1 cellular context compared by ENCODE assay signal in the genomic region with DNA sequence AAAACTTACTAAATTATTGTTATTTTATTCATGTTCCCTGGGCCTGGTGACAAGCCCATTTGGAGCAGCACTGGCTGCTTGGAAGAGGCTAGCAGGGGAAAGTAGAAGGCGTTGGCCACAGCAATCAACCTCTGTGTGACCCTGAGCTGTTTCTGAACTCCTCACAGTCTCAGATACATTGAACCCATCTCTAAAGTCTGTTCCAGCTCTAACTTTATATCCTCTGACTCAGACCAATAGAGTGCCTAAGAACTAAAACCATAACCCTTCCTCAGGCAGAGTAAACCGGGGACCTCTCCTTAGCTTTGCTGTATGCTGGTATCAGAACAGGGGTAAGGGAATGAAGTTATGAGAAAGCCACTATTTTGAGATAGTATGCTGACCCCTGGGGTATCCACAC.
TF ChIP-seq lines count a peak whose summit lies in the region.

No MANE protein-coding gene starts in this region.

TF ChIP-seq in GM12878, 131 proteins besides CTCF, POLR2A, EP300 and RAD21 (continued from another document):
- no peak for TF ChIP-seq SIN3A (IDR thresholded peaks at IDR 0.05; ENCODE audit: low read depth, low read length)
- TF ChIP-seq NFYA (IDR thresholded peaks at IDR 0.05; ENCODE audit: borderline replicate concordance, low read depth, low read length) = no peak
- TF ChIP-seq SP1 (IDR thresholded peaks at IDR 0.05; ENCODE audit: low read depth, low read length) = no peak
- TF ChIP-seq MTA2 (IDR thresholded peaks at IDR 0.05; ENCODE audit: low read depth) = 0 out of 2 replicates have a peak, but pooled peaks have one; percentile 26
- no peak for TF ChIP-seq TCF3 (IDR thresholded peaks at IDR 0.05; ENCODE audit: borderline replicate concordance, insufficient read depth, low read depth, low read length)
- peak; percentile 87 for TF ChIP-seq EED (IDR thresholded peaks at IDR 0.05; ENCODE audit: low read depth)
- no peak for TF ChIP-seq ZNF622 (IDR thresholded peaks at IDR 0.05)
- TF ChIP-seq, protein P1, sequence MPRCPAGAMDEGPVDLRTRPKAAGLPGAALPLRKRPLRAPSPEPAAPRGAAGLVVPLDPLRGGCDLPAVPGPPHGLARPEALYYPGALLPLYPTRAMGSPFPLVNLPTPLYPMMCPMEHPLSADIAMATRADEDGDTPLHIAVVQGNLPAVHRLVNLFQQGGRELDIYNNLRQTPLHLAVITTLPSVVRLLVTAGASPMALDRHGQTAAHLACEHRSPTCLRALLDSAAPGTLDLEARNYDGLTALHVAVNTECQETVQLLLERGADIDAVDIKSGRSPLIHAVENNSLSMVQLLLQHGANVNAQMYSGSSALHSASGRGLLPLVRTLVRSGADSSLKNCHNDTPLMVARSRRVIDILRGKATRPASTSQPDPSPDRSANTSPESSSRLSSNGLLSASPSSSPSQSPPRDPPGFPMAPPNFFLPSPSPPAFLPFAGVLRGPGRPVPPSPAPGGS (IDR thresholded peaks at IDR 0.05; ENCODE audit: borderline replicate concordance, insufficient read depth, low read depth, low read length, poor library complexity, severe bottlenecking) = peak; percentile 34
- TF ChIP-seq FOXM1 (IDR thresholded peaks at IDR 0.05; ENCODE audit: low read depth, low read length) = peak; percentile 79; the same call in 1 of the 2 replicates
- TF ChIP-seq RAD51 (IDR thresholded peaks at IDR 0.05) = no peak
- peak; percentile 71; the same call in 1 of the 2 replicates for TF ChIP-seq NR2F1 (conservative IDR thresholded peaks at IDR 0.05)
- TF ChIP-seq RUNX3 (IDR thresholded peaks at IDR 0.05; ENCODE audit: low read length) = peak; percentile 84
- TF ChIP-seq IKZF2 (IDR thresholded peaks at IDR 0.05) = peak in 1 of 2 experiments; percentile 19; a peak in 1 of 4 replicates
- TF ChIP-seq BCL11A (IDR thresholded peaks at IDR 0.05; ENCODE audit: low read depth, low read length) = no peak; the same call in 1 of the 2 replicates
- TF ChIP-seq SMC3 (IDR thresholded peaks at IDR 0.05; ENCODE audit: borderline replicate concordance, low read length) = 0 out of 2 replicates have a peak, but pooled peaks have one; percentile 2
- TF ChIP-seq, protein P2, sequence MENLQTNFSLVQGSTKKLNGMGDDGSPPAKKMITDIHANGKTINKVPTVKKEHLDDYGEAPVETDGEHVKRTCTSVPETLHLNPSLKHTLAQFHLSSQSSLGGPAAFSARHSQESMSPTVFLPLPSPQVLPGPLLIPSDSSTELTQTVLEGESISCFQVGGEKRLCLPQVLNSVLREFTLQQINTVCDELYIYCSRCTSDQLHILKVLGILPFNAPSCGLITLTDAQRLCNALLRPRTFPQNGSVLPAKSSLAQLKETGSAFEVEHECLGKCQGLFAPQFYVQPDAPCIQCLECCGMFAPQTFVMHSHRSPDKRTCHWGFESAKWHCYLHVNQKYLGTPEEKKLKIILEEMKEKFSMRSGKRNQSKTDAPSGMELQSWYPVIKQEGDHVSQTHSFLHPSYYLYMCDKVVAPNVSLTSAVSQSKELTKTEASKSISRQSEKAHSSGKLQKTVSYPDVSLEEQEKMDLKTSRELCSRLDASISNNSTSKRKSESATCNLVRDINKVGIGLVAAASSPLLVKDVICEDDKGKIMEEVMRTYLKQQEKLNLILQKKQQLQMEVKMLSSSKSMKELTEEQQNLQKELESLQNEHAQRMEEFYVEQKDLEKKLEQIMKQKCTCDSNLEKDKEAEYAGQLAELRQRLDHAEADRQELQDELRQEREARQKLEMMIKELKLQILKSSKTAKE (IDR thresholded peaks at IDR 0.05; ENCODE audit: low read depth, poor library complexity, severe bottlenecking) = peak; percentile 52
- peak; percentile 74; the same call in 1 of the 2 replicates for TF ChIP-seq TCF7 (IDR thresholded peaks at IDR 0.05; ENCODE audit: borderline replicate concordance)
- TF ChIP-seq, protein P3, sequence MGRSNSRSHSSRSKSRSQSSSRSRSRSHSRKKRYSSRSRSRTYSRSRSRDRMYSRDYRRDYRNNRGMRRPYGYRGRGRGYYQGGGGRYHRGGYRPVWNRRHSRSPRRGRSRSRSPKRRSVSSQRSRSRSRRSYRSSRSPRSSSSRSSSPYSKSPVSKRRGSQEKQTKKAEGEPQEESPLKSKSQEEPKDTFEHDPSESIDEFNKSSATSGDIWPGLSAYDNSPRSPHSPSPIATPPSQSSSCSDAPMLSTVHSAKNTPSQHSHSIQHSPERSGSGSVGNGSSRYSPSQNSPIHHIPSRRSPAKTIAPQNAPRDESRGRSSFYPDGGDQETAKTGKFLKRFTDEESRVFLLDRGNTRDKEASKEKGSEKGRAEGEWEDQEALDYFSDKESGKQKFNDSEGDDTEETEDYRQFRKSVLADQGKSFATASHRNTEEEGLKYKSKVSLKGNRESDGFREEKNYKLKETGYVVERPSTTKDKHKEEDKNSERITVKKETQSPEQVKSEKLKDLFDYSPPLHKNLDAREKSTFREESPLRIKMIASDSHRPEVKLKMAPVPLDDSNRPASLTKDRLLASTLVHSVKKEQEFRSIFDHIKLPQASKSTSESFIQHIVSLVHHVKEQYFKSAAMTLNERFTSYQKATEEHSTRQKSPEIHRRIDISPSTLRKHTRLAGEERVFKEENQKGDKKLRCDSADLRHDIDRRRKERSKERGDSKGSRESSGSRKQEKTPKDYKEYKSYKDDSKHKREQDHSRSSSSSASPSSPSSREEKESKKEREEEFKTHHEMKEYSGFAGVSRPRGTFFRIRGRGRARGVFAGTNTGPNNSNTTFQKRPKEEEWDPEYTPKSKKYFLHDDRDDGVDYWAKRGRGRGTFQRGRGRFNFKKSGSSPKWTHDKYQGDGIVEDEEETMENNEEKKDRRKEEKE (IDR thresholded peaks at IDR 0.05) = no peak
- TF ChIP-seq, protein P4, sequence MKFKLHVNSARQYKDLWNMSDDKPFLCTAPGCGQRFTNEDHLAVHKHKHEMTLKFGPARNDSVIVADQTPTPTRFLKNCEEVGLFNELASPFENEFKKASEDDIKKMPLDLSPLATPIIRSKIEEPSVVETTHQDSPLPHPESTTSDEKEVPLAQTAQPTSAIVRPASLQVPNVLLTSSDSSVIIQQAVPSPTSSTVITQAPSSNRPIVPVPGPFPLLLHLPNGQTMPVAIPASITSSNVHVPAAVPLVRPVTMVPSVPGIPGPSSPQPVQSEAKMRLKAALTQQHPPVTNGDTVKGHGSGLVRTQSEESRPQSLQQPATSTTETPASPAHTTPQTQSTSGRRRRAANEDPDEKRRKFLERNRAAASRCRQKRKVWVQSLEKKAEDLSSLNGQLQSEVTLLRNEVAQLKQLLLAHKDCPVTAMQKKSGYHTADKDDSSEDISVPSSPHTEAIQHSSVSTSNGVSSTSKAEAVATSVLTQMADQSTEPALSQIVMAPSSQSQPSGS (IDR thresholded peaks at IDR 0.05; ENCODE audit: low read length) = peak; percentile 73; the same call in 1 of the 2 replicates
- TF ChIP-seq ESRRA (IDR thresholded peaks at IDR 0.05; ENCODE audit: low read length) = peak; percentile 24; the same call in 1 of the 2 replicates
- TF ChIP-seq SRF (IDR thresholded peaks at IDR 0.05; ENCODE audit: low read depth in 2 of 2, low read length in 2 of 2) = no peak
- peak; percentile 42; the same call in 1 of the 2 replicates for TF ChIP-seq CREM (IDR thresholded peaks at IDR 0.05; ENCODE audit: low read depth)
- peak; percentile 89 for TF ChIP-seq JUNB (IDR thresholded peaks at IDR 0.05)
- peak; percentile 32; the same call in 1 of the 2 replicates for TF ChIP-seq IKZF1 (conservative IDR thresholded peaks at IDR 0.05)
- no peak for TF ChIP-seq SMAD1 (IDR thresholded peaks at IDR 0.05; ENCODE audit: low read depth, partially characterized antibody)
- peak; percentile 34; the same call in 1 of the 2 replicates for TF ChIP-seq GABPA (IDR thresholded peaks at IDR 0.05; ENCODE audit: low read depth)
- no peak for TF ChIP-seq NR2C2 (IDR thresholded peaks at IDR 0.05; ENCODE audit: borderline replicate concordance, control insufficient read depth, insufficient read length, low read depth)
- TF ChIP-seq MEF2A (IDR thresholded peaks at IDR 0.05; ENCODE audit: insufficient read depth, low read depth, low read length) = 0 out of 2 replicates have a peak, but pooled peaks have one; percentile 28
- no peak for TF ChIP-seq MEF2B (IDR thresholded peaks at IDR 0.05; ENCODE audit: partially characterized antibody, poor library complexity, severe bottlenecking)
- TF ChIP-seq, protein P5, sequence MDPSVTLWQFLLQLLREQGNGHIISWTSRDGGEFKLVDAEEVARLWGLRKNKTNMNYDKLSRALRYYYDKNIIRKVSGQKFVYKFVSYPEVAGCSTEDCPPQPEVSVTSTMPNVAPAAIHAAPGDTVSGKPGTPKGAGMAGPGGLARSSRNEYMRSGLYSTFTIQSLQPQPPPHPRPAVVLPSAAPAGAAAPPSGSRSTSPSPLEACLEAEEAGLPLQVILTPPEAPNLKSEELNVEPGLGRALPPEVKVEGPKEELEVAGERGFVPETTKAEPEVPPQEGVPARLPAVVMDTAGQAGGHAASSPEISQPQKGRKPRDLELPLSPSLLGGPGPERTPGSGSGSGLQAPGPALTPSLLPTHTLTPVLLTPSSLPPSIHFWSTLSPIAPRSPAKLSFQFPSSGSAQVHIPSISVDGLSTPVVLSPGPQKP (IDR thresholded peaks at IDR 0.05; ENCODE audit: low read depth, low read length) = no peak
- TF ChIP-seq, protein P6, sequence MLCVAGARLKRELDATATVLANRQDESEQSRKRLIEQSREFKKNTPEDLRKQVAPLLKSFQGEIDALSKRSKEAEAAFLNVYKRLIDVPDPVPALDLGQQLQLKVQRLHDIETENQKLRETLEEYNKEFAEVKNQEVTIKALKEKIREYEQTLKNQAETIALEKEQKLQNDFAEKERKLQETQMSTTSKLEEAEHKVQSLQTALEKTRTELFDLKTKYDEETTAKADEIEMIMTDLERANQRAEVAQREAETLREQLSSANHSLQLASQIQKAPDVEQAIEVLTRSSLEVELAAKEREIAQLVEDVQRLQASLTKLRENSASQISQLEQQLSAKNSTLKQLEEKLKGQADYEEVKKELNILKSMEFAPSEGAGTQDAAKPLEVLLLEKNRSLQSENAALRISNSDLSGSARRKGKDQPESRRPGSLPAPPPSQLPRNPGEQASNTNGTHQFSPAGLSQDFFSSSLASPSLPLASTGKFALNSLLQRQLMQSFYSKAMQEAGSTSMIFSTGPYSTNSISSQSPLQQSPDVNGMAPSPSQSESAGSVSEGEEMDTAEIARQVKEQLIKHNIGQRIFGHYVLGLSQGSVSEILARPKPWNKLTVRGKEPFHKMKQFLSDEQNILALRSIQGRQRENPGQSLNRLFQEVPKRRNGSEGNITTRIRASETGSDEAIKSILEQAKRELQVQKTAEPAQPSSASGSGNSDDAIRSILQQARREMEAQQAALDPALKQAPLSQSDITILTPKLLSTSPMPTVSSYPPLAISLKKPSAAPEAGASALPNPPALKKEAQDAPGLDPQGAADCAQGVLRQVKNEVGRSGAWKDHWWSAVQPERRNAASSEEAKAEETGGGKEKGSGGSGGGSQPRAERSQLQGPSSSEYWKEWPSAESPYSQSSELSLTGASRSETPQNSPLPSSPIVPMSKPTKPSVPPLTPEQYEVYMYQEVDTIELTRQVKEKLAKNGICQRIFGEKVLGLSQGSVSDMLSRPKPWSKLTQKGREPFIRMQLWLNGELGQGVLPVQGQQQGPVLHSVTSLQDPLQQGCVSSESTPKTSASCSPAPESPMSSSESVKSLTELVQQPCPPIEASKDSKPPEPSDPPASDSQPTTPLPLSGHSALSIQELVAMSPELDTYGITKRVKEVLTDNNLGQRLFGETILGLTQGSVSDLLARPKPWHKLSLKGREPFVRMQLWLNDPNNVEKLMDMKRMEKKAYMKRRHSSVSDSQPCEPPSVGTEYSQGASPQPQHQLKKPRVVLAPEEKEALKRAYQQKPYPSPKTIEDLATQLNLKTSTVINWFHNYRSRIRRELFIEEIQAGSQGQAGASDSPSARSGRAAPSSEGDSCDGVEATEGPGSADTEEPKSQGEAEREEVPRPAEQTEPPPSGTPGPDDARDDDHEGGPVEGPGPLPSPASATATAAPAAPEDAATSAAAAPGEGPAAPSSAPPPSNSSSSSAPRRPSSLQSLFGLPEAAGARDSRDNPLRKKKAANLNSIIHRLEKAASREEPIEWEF (IDR thresholded peaks at IDR 0.05; ENCODE audit: insufficient replicate concordance, low read depth, low read length) = no peak
- TF ChIP-seq, protein P7, sequence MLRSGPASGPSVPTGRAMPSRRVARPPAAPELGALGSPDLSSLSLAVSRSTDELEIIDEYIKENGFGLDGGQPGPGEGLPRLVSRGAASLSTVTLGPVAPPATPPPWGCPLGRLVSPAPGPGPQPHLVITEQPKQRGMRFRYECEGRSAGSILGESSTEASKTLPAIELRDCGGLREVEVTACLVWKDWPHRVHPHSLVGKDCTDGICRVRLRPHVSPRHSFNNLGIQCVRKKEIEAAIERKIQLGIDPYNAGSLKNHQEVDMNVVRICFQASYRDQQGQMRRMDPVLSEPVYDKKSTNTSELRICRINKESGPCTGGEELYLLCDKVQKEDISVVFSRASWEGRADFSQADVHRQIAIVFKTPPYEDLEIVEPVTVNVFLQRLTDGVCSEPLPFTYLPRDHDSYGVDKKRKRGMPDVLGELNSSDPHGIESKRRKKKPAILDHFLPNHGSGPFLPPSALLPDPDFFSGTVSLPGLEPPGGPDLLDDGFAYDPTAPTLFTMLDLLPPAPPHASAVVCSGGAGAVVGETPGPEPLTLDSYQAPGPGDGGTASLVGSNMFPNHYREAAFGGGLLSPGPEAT (IDR thresholded peaks at IDR 0.05; ENCODE audit: low read depth) = no peak
- TF ChIP-seq MTA3 (IDR thresholded peaks at IDR 0.05; ENCODE audit: borderline replicate concordance, low read length) = 0 out of 2 replicates have a peak, but pooled peaks have one; percentile 47
- TF ChIP-seq ZNF217 (IDR thresholded peaks at IDR 0.05) = no peak
- 0 out of 2 replicates have a peak, but pooled peaks have one; percentile 40 for TF ChIP-seq ZBED1 (IDR thresholded peaks at IDR 0.05; ENCODE audit: borderline replicate concordance)
- no peak for TF ChIP-seq RBBP5 (conservative IDR thresholded peaks at IDR 0.05)
